Comparison of ENCODE assay signal across 26 cellular contexts in genomic region chr16:66291833-66292232, GRCh38.
"Had no signal": no experiment of that assay in that cellular context is flagged by ENCODE, and none has a peak within 500 bp of the region (broad histone marks: within the 10 kb centered on the region; RNA-seq: fewer than 3 reads in every experiment).

No MANE protein-coding gene starts in this region.

- H3K4me3 Mint-ChIP-seq: activated CD4-positive, alpha-beta T cell treated with anti-CD3 and anti-CD28 coated beads, Interleukin-2, amount 10 ng/mL, durations not matched to agents 24 days and 14 days; activated naive CD8-positive, alpha-beta T cell treated with anti-CD3 and anti-CD28 coated beads, Interleukin-2, amount 10 ng/mL, durations not matched to agents 7 days and 5 days; activated T-cell treated with anti-CD3 and anti-CD28 coated beads, Interleukin-2, amount 50 U/mL, for 4 hours; T-helper 17 cell; WTC11 had no signal

- ATAC-seq: activated T-cell treated with anti-CD3 and anti-CD28 coated beads, Interleukin-2, amount 50 U/mL, for 4 hours; K562; T-helper 17 cell; WTC11 had no signal

- H3K27ac Mint-ChIP-seq: activated CD4-positive, alpha-beta T cell treated with anti-CD3 and anti-CD28 coated beads, Interleukin-2, amount 10 ng/mL, durations not matched to agents 24 days and 14 days; activated naive CD8-positive, alpha-beta T cell treated with anti-CD3 and anti-CD28 coated beads, Interleukin-2, amount 10 ng/mL, durations not matched to agents 7 days and 5 days; T-helper 17 cell; WTC11 had no signal

- H3K9me3 Mint-ChIP-seq: activated CD4-positive, alpha-beta T cell treated with anti-CD3 and anti-CD28 coated beads, Interleukin-2, amount 10 ng/mL, durations not matched to agents 24 days and 14 days; activated naive CD8-positive, alpha-beta T cell treated with anti-CD3 and anti-CD28 coated beads, Interleukin-2, amount 10 ng/mL, durations not matched to agents 7 days and 5 days; activated T-cell treated with anti-CD3 and anti-CD28 coated beads, Interleukin-2, amount 50 U/mL, for 4 hours; WTC11 had no signal

- H3K27ac ChIP-seq: adrenal gland, Peyer's patch had no signal

- H3K36me3 Mint-ChIP-seq: activated naive CD8-positive, alpha-beta T cell treated with anti-CD3 and anti-CD28 coated beads, Interleukin-2, amount 10 ng/mL, durations not matched to agents 7 days and 5 days; WTC11 had no signal

- H3K27me3 ChIP-seq: adrenal gland, Peyer's patch had no signal

- H3K4me1 Mint-ChIP-seq: activated CD4-positive, alpha-beta T cell treated with anti-CD3 and anti-CD28 coated beads, Interleukin-2, amount 10 ng/mL, durations not matched to agents 24 days and 14 days; activated naive CD8-positive, alpha-beta T cell treated with anti-CD3 and anti-CD28 coated beads, Interleukin-2, amount 10 ng/mL, durations not matched to agents 7 days and 5 days had no signal

- DNase-seq: activated CD4-positive, alpha-beta T cell treated with anti-CD3 and anti-CD28 coated beads, Interleukin-2, amount 10 ng/mL, durations not matched to agents 24 days and 14 days; activated CD4-positive, alpha-beta T cell treated with anti-CD3 and anti-CD28 coated beads, Interleukin-2, amount 50 U/mL, for 48 hours; activated CD4-positive, CD25-positive, alpha-beta regulatory T cell treated with anti-CD3 and anti-CD28 coated beads, Interleukin-2, amount 50 U/mL, for 72 hours; activated gamma-delta T cell treated with Interleukin-2 at 50 U/mL for 16 hours; activated naive CD4-positive, alpha-beta T cell treated with anti-CD3 and anti-CD28 coated beads, Interleukin-2, amount 50 U/mL, for 16 hours; activated naive CD8-positive, alpha-beta T cell treated with anti-CD3 and anti-CD28 coated beads, Interleukin-2, amount 10 ng/mL, durations not matched to agents 7 days and 5 days; activated T-cell treated with anti-CD3 and anti-CD28 coated beads, Interleukin-2, amount 50 U/mL, for 4 hours; anterior cingulate cortex; caudate nucleus; Karpas-422; MM.1S; NCI-H1105; NCI-H1436; NCI-H1694 treated with DMSO at 0.1 percent for 48 hours; NCI-H2029 treated with DMSO at 0.1 percent for 48 hours; NCI-H345; NCI-H510A; NCI-H526 treated with DMSO at 0.1 percent for 48 hours; OCI-M1; SHP77 treated with DMSO at 0.1 percent for 48 hours; T-helper 17 cell; T-helper 9 cell had no signal

- H3K9me3 ChIP-seq: adrenal gland, Peyer's patch had no signal

- FAIRE-seq: K562 had no signal

- H3K36me3 ChIP-seq: adrenal gland, Peyer's patch had no signal

- H3K4me3 ChIP-seq: adrenal gland, K562, Peyer's patch had no signal

- H3K4me1 ChIP-seq: adrenal gland, Peyer's patch had no signal
